ENCODE assay signal across 10 cellular contexts in genomic region chr2:158726906-158727592, GRCh38.
DNase-seq lines count a peak whose midpoint lies in the region; ATAC-seq lines count a peak whose summit lies in the region.
"Had no signal": no experiment of that assay in that cellular context is flagged by ENCODE, and none has a peak within 500 bp of the region (broad histone marks: within the 10 kb centered on the region; RNA-seq: fewer than 3 reads in every experiment).

No MANE protein-coding gene starts in this region.

- H3K4me3 ChIP-seq in ectodermal cell (ENCODE audit: insufficient read depth, low read depth, low read length) (no peak overlapping the region), aorta (ENCODE audit: low read length in 2 of 2) (no peak overlapping the region)
- no peak overlapping the region for H3K4me3 ChIP-seq in CD8-positive, alpha-beta memory T cell (ENCODE audit: low read length)

- POLR2A ChIA-PET in CD8-positive, alpha-beta memory T cell (lab: Charles Lee), result no interaction called here

- DNase-seq in AG20443 (ENCODE audit: low spot score) (peak; percentile 62), NCI-H1694 treated with DMSO at 0.1 percent for 48 hours (lab: John Stamatoyannopoulos, UW) (peak; percentile 33), midbrain (lab: John Stamatoyannopoulos, UW) (peak; percentile 91), aorta (no peak), AML-193 (lab: John Stamatoyannopoulos, UW) (no peak)
- DNase-seq in CD8-positive, alpha-beta memory T cell, result no peak
- DNase-seq: SIG-M5 had no signal

- H3K4me1 ChIP-seq in ectodermal cell (ENCODE audit: control insufficient read depth, insufficient read depth, low read length), result peaks cover 39% of the 10 kb centered on the region
- H3K4me1 ChIP-seq in aorta (ENCODE audit: control insufficient read depth in 1 of 2, insufficient read depth in 2 of 2, low read length in 2 of 2), result no peaks in the 10 kb centered on the region
- no peaks in the 10 kb centered on the region for H3K4me1 ChIP-seq in CD8-positive, alpha-beta memory T cell (ENCODE audit: insufficient read depth, low read length)

- ATAC-seq in aorta (ENCODE audit: low FRiP score) (no peak), HG03095 (IDR thresholded peaks at IDR 0.05; ENCODE audit: unreplicated experiment) (no peak)

- H3K9me3 Mint-ChIP-seq in CD8-positive, alpha-beta memory T cell, result no peaks in the 10 kb centered on the region

- H3K36me3 ChIP-seq in ectodermal cell (ENCODE audit: control insufficient read depth, insufficient read depth, low read length) (no peaks in the 10 kb centered on the region), aorta (ENCODE audit: control insufficient read depth in 1 of 2, insufficient read depth in 2 of 2, low read length in 1 of 2) (no peaks in the 10 kb centered on the region)
- H3K36me3 ChIP-seq in CD8-positive, alpha-beta memory T cell (ENCODE audit: insufficient read depth, low read length), result no peaks in the 10 kb centered on the region

- CTCF ChIA-PET in CD8-positive, alpha-beta memory T cell (lab: Charles Lee), result no interaction called here

- WGBS in ectodermal cell, 2 experiments, result 75 to 83% methylated on average over 8 of the region's 8 CpGs
- WGBS in aorta, 2 donors, result 88 to 89% methylated on average over 8 of the region's 8 CpGs

- H3K4me3 Mint-ChIP-seq in CD8-positive, alpha-beta memory T cell, result no peak overlapping the region

- H3K9me3 ChIP-seq in ectodermal cell (ENCODE audit: control insufficient read depth, low read length), result no peaks in the 10 kb centered on the region
- no peaks in the 10 kb centered on the region for H3K9me3 ChIP-seq in aorta (ENCODE audit: control insufficient read depth, low read length)
- H3K9me3 ChIP-seq in CD8-positive, alpha-beta memory T cell (ENCODE audit: low read length), result no peaks in the 10 kb centered on the region

- H3K27me3 ChIP-seq in ectodermal cell (ENCODE audit: control insufficient read depth, insufficient read depth, low read length, poor library complexity, severe bottlenecking), result no peaks in the 10 kb centered on the region
- H3K27me3 ChIP-seq in aorta (ENCODE audit: control insufficient read depth in 1 of 2, insufficient read depth in 2 of 2, low read length in 1 of 2), result no peaks in the 10 kb centered on the region
- no peaks in the 10 kb centered on the region for H3K27me3 ChIP-seq in CD8-positive, alpha-beta memory T cell (ENCODE audit: insufficient read depth, low read length, poor library complexity, severe bottlenecking)

- H3K27ac Mint-ChIP-seq in CD8-positive, alpha-beta memory T cell, result no peak overlapping the region

- no peaks in the 10 kb centered on the region for H3K4me1 Mint-ChIP-seq in CD8-positive, alpha-beta memory T cell

- peaks cover 9 to 14% of the 10 kb centered on the region in 2 donors for H3K27me3 Mint-ChIP-seq in CD8-positive, alpha-beta memory T cell

- no peaks in the 10 kb centered on the region for H3K36me3 Mint-ChIP-seq in CD8-positive, alpha-beta memory T cell

- peak overlapping the region; percentile 36 for H3K27ac ChIP-seq in ectodermal cell (ENCODE audit: insufficient read depth, low read depth, low read length, poor library complexity, severe bottlenecking)
- H3K27ac ChIP-seq in aorta (ENCODE audit: low read depth in 1 of 2, low read length in 2 of 2), result no peak overlapping the region
- H3K27ac ChIP-seq in CD8-positive, alpha-beta memory T cell (ENCODE audit: low read depth, low read length), result no peak overlapping the region
- H3K27ac ChIP-seq: VCaP had no signal

- intact Hi-C loops in aorta (cut with DNase I), result no loop called here

Comparison
In these comparisons a context has a peak if more than half of its experiments do, and no peak if none do; other contexts are left out.
1. DNase-seq: peak in AG20443 (single experiment), NCI-H1694 treated with DMSO at 0.1 percent for 48 hours (single experiment) and midbrain (single experiment); none in aorta (0 of 2), AML-193 (0 of 2) and CD8-positive, alpha-beta memory T cell (0 of 5).